20 cellular contexts compared by ENCODE assay signal in the genomic region with DNA sequence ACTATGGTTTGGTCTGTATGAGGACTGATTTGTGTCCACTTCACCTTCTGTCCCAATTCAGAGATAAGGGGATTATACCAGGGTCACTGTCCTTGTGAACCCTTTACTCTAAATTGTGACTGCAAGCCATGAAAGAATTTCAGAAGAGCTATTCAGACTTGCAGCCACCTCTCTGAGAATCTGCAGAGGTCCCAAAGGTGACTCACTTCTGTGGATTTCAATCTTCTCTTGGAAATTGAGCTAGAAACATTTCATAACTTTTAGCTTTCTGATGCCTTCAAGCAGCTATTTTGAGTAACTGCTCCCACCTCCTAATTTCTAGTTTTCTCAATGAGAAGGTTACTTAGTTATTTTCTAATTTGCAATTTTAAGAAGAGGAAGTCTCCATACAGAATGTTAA.
DNase-seq lines count a peak whose midpoint lies in the region; ATAC-seq and TF ChIP-seq lines count a peak whose summit lies in the region.
"Had no signal": no experiment of that assay in that cellular context is flagged by ENCODE, and none has a peak within 500 bp of the region (broad histone marks: within the 10 kb centered on the region; RNA-seq: fewer than 3 reads in every experiment).

No MANE protein-coding gene starts in this region.

- no peaks in the 10 kb centered on the region for H3K27me3 ChIP-seq in RWPE2 (ENCODE audit: insufficient read depth, poor library complexity, severe bottlenecking)
- no peaks in the 10 kb centered on the region for H3K27me3 ChIP-seq in mesendoderm (ENCODE audit: insufficient read depth, low read length, poor library complexity)
- H3K27me3 ChIP-seq: ascending aorta, BE2C had no signal

- H2BK120ac ChIP-seq in mesendoderm (ENCODE audit: low read depth, low read length) = no peak overlapping the region

- no peaks in the 10 kb centered on the region for H3K36me3 ChIP-seq in RWPE2 (ENCODE audit: low read depth)
- no peaks in the 10 kb centered on the region for H3K36me3 ChIP-seq in mesendoderm (ENCODE audit: control insufficient read depth, insufficient read depth, low read length)
- H3K36me3 ChIP-seq: ascending aorta, BE2C, thoracic aorta had no signal

- no peak overlapping the region for H3K27ac ChIP-seq in RWPE2 (ENCODE audit: poor library complexity, severe bottlenecking)
- no peak overlapping the region for H3K27ac ChIP-seq in mesendoderm (ENCODE audit: low read depth, low read length)
- no peak overlapping the region for H3K27ac ChIP-seq in caudate nucleus (ENCODE audit: low read depth, low read length)
- H3K27ac ChIP-seq: ascending aorta, parathyroid adenoma, skin epidermis, thoracic aorta had no signal

- H2BK15ac ChIP-seq in mesendoderm (replicated peaks; ENCODE audit: low read depth) = no peak overlapping the region

- H4K5ac ChIP-seq in mesendoderm (ENCODE audit: low read length) = no peak overlapping the region

- H3K4ac ChIP-seq in mesendoderm (ENCODE audit: low read depth, low read length) = no peak overlapping the region

- no peaks in the 10 kb centered on the region for H3K9me3 ChIP-seq in RWPE2 (ENCODE audit: severe bottlenecking)
- H3K9me3 ChIP-seq: ascending aorta, BE2C, thoracic aorta had no signal

- H3K56ac ChIP-seq in mesendoderm (ENCODE audit: low read length) = no peak overlapping the region

- H3K18ac ChIP-seq in mesendoderm (ENCODE audit: low read length) = peak overlapping the region; percentile 60

- no peak for TF ChIP-seq CTCF in RWPE2 (IDR thresholded peaks at IDR 0.05; ENCODE audit: poor library complexity, severe bottlenecking)
- no peak for TF ChIP-seq CTCF in epithelial cell of esophagus (IDR thresholded peaks at IDR 0.05; ENCODE audit: insufficient read depth, low read depth, low read length, missing control alignments)

- no peak overlapping the region for H3K4me2 ChIP-seq in mesendoderm (ENCODE audit: low read length)

- ATAC-seq in RWPE2 (ENCODE audit: low read depth) (0 out of 3 replicates have a peak, but pooled peaks have one; percentile 36), HG03045 (IDR thresholded peaks at IDR 0.05; ENCODE audit: unreplicated experiment) (no peak)
- ATAC-seq: left ventricle myocardium superior had no signal

- H2AK5ac ChIP-seq in mesendoderm (ENCODE audit: low read length) = no peak overlapping the region

- H3K4me3 ChIP-seq in RWPE2 (ENCODE audit: severe bottlenecking) (no peak overlapping the region), epithelial cell of esophagus (ENCODE audit: low read length) (no peak overlapping the region), mesendoderm (ENCODE audit: low read length) (no peak overlapping the region)
- H3K4me3 ChIP-seq: ascending aorta, skin epidermis, thoracic aorta had no signal

- no peaks in the 10 kb centered on the region for H3K79me2 ChIP-seq in mesendoderm (ENCODE audit: control insufficient read depth, insufficient read depth, low read length)
- H3K79me2 ChIP-seq: parathyroid adenoma had no signal

- H2BK5ac ChIP-seq in mesendoderm (ENCODE audit: low read length) = no peak overlapping the region

- H4K8ac ChIP-seq in mesendoderm (ENCODE audit: low read depth, low read length) = no peak overlapping the region

- no peaks in the 10 kb centered on the region for H3K79me1 ChIP-seq in mesendoderm (ENCODE audit: low read length)

- no peak overlapping the region for H3K9ac ChIP-seq in mesendoderm (ENCODE audit: low read length)
- H3K9ac ChIP-seq: parathyroid adenoma had no signal

- DNase-seq in EL (peak; percentile 69), RWPE2 (ENCODE audit: low spot score) (no peak), epithelial cell of esophagus (ENCODE audit: low read depth) (peak; percentile 36), mesendoderm (peak; percentile 48), SKM-1 (lab: John Stamatoyannopoulos, UW; ENCODE audit: unreplicated experiment) (no peak), caudate nucleus (lab: John Stamatoyannopoulos, UW) (no peak), NOMO-1 treated with dmso at 0.1 percent for 144 hours (lab: John Stamatoyannopoulos, UW; ENCODE audit: unreplicated experiment) (no peak)
- DNase-seq: activated CD4-positive, alpha-beta T cell treated with anti-CD3 and anti-CD28 coated beads for 4 hours; activated naive CD4-positive, alpha-beta T cell; BE2C; foreskin melanocyte; GF-D8; left ventricle myocardium superior; NCI-H2029 treated with DMSO at 0.1 percent for 48 hours; NCI-H510A treated with DMSO at 0.1 percent for 48 hours had no signal

- no peak overlapping the region for H3K23ac ChIP-seq in mesendoderm (ENCODE audit: low read length)

- H3K4me1 ChIP-seq in RWPE2 (ENCODE audit: insufficient read depth, poor library complexity, severe bottlenecking) = peaks cover 3% of the 10 kb centered on the region
- H3K4me1 ChIP-seq in mesendoderm (ENCODE audit: control insufficient read depth, low read depth, low read length) = no peaks in the 10 kb centered on the region
- H3K4me1 ChIP-seq: ascending aorta, BE2C, parathyroid adenoma had no signal

Comparison
In these comparisons a context has a peak if more than half of its experiments do, and no peak if none do; other contexts are left out.
1. DNase-seq: peak in EL (single experiment), epithelial cell of esophagus (single experiment) and mesendoderm (single experiment); none in RWPE2 (single experiment), SKM-1 (single experiment), caudate nucleus (0 of 61) and NOMO-1 treated with dmso at 0.1 percent for 144 hours (single experiment).